In genomic region chr6:28160233-28160632, GRCh38 we compare ENCODE assay signal across 22 cellular contexts.
"Had no signal": no experiment of that assay in that cellular context is flagged by ENCODE, and none has a peak within 500 bp of the region (broad histone marks: within the 10 kb centered on the region; RNA-seq: fewer than 3 reads in every experiment).

No MANE protein-coding gene starts in this region.

- ATAC-seq: effector memory CD8-positive, alpha-beta T cell; gastroesophageal sphincter; heart left ventricle; left lobe of liver; mucosa of descending colon; psoas muscle; right cardiac atrium; stimulated activated memory B cell treated with anti-CD40 and anti-IgM and Interleukin-4, amounts not matched to agents 10 μg/mL and 1 μg/mL and 100 μg/mL, for 72 hours; stimulated activated naive CD8-positive, alpha-beta T cell treated with anti-CD3 and anti-CD28 coated beads, Interleukin-15, Interleukin-2, amounts not matched to agents 100 U/mL and 50 U/mL, for 24 hours; upper lobe of right lung had no signal

- H3K9me3 Mint-ChIP-seq: effector memory CD8-positive, alpha-beta T cell had no signal

- H3K27me3 Mint-ChIP-seq: stimulated activated memory B cell treated with anti-CD40 and anti-IgM and Interleukin-4, amounts not matched to agents 10 μg/mL and 1 μg/mL and 100 μg/mL, for 72 hours had no signal

- H3K27ac Mint-ChIP-seq: effector memory CD8-positive, alpha-beta T cell; mesothelial cell of epicardium; stimulated activated memory B cell treated with anti-CD40 and anti-IgM and Interleukin-4, amounts not matched to agents 10 μg/mL and 1 μg/mL and 100 μg/mL, for 72 hours had no signal

- DNase-seq: cortex of kidney; effector memory CD8-positive, alpha-beta T cell; heart left ventricle; kidney; mesenchymal stem cell; mucosa of descending colon; naive B cell; occipital lobe; ovary; posterior cingulate gyrus; psoas muscle; right cardiac atrium; spleen; stimulated activated CD4-positive, alpha-beta T cell treated with anti-CD3 and anti-CD28 coated beads, Interleukin-4, amount 100 ng/mL, for 4 hours; stimulated activated naive CD8-positive, alpha-beta T cell treated with anti-CD3 and anti-CD28 coated beads, Interleukin-15, Interleukin-2, amounts not matched to agents 100 U/mL and 50 U/mL, for 24 hours; substantia nigra; upper lobe of right lung; uterus had no signal
